Comparison of ENCODE assay signal across 1 cellular context in the genomic region with DNA sequence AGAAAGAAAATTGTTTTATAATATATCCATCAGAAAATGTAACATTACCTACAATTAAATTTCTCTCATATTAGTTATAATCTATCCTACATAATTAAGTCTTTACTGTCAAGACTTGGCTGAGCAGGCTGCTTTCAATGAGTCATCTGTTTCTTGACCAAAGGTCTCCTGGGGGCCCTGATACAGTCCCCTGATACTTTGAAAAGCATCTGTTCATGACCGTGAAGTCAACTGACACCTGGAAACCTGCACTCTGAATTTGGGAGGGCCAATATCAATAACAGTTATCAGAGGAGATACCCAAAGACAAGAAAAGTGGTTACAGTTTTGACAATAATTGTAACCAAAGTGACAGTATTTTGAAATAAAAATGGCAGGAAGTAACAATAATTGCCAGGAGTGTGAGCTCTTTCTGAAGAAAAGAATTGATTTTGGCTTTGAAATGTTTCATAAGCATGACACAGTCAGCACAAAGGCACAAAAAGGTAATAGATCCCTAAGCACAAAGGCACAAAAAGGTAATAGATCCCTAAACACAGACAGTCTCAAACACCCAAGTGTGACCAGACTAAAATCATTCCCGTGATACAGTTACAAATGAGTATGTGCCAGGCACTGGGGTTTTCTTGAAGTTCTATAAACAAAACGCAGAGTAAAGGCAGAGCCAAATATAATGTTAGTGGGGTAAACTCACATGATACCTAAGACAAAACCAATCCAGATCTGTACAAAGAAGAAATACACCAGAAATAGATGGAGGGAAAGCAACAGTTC.
TF ChIP-seq lines count a peak whose summit lies in the region.

No MANE protein-coding gene starts in this region.

TF ChIP-seq in GM23338, 12 proteins besides CTCF, POLR2A, EP300 and RAD21 (continued from another document):
- TF ChIP-seq, protein P1, sequence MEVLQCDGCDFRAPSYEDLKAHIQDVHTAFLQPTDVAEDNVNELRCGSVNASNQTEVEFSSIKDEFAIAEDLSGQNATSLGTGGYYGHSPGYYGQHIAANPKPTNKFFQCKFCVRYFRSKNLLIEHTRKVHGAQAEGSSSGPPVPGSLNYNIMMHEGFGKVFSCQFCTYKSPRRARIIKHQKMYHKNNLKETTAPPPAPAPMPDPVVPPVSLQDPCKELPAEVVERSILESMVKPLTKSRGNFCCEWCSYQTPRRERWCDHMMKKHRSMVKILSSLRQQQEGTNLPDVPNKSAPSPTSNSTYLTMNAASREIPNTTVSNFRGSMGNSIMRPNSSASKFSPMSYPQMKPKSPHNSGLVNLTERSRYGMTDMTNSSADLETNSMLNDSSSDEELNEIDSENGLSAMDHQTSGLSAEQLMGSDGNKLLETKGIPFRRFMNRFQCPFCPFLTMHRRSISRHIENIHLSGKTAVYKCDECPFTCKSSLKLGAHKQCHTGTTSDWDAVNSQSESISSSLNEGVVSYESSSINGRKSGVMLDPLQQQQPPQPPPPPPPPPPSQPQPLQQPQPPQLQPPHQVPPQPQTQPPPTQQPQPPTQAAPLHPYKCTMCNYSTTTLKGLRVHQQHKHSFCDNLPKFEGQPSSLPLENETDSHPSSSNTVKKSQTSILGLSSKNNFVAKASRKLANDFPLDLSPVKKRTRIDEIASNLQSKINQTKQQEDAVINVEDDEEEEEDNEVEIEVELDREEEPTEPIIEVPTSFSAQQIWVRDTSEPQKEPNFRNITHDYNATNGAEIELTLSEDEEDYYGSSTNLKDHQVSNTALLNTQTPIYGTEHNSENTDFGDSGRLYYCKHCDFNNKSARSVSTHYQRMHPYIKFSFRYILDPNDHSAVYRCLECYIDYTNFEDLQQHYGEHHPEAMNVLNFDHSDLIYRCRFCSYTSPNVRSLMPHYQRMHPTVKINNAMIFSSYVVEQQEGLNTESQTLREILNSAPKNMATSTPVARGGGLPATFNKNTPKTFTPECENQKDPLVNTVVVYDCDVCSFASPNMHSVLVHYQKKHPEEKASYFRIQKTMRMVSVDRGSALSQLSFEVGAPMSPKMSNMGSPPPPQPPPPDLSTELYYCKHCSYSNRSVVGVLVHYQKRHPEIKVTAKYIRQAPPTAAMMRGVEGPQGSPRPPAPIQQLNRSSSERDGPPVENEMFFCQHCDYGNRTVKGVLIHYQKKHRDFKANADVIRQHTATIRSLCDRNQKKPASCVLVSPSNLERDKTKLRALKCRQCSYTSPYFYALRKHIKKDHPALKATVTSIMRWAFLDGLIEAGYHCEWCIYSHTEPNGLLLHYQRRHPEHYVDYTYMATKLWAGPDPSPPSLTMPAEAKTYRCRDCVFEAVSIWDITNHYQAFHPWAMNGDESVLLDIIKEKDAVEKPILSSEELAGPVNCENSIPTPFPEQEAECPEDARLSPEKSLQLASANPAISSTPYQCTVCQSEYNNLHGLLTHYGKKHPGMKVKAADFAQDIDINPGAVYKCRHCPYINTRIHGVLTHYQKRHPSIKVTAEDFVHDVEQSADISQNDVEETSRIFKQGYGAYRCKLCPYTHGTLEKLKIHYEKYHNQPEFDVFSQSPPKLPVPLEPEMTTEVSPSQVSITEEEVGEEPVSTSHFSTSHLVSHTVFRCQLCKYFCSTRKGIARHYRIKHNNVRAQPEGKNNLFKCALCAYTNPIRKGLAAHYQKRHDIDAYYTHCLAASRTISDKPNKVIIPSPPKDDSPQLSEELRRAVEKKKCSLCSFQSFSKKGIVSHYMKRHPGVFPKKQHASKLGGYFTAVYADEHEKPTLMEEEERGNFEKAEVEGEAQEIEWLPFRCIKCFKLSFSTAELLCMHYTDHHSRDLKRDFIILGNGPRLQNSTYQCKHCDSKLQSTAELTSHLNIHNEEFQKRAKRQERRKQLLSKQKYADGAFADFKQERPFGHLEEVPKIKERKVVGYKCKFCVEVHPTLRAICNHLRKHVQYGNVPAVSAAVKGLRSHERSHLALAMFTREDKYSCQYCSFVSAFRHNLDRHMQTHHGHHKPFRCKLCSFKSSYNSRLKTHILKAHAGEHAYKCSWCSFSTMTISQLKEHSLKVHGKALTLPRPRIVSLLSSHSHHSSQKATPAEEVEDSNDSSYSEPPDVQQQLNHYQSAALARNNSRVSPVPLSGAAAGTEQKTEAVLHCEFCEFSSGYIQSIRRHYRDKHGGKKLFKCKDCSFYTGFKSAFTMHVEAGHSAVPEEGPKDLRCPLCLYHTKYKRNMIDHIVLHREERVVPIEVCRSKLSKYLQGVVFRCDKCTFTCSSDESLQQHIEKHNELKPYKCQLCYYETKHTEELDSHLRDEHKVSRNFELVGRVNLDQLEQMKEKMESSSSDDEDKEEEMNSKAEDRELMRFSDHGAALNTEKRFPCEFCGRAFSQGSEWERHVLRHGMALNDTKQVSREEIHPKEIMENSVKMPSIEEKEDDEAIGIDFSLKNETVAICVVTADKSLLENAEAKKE (CRISPR knock-in tag; IDR thresholded peaks at IDR 0.05): no peak
- TF ChIP-seq NANOG (IDR thresholded peaks at IDR 0.05; ENCODE audit: borderline replicate concordance) (no peak), POLR2AphosphoS5 (IDR thresholded peaks at IDR 0.05; ENCODE audit: low read depth) (no peak)
